In the genomic region with DNA sequence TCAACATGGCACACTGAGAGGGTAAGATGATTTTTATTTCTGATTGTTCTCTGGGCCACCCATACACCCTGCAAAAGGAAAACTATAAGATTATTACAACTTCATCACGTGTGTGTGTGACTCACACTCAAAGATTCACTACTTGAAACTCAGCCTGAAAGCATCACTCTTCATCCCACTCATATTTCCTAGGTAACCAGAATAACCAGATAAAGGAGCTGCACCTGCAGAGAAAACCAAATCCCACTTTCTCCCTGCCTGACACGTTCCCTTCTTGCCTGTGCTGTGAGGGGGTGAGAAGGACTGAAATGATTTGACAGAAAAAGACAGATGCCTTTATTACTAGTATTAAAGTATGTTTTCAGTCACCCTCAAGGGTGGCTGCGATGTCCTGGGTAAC, we compare ENCODE assay signal across 8 cellular contexts.
DNase-seq lines count a peak whose midpoint lies in the region; ATAC-seq and TF ChIP-seq lines count a peak whose summit lies in the region.

No MANE protein-coding gene starts in this region.

- peaks cover 16% of the 10 kb centered on the region for H3F3A ChIP-seq in smooth muscle cell (ENCODE audit: low read depth)

- peaks cover 19% of the 10 kb centered on the region for H3K79me2 ChIP-seq in smooth muscle cell (ENCODE audit: low read depth)

- no peak overlapping the region for H2AFZ ChIP-seq in smooth muscle cell (ENCODE audit: low read depth)

- H3K27ac ChIP-seq in smooth muscle cell (ENCODE audit: low read depth) (peak overlapping the region; percentile 37), thyroid gland (no peak overlapping the region)

- H4K20me1 ChIP-seq in smooth muscle cell (ENCODE audit: low read depth): peaks cover 3% of the 10 kb centered on the region

- H3K9me3 Mint-ChIP-seq in activated naive CD8-positive, alpha-beta T cell (ENCODE audit: low read depth): no peaks in the 10 kb centered on the region

- H3K27ac Mint-ChIP-seq in activated naive CD8-positive, alpha-beta T cell: peak overlapping the region; percentile 94

- H3K4me2 ChIP-seq in smooth muscle cell: no peak overlapping the region

- H3K36me3 ChIP-seq in smooth muscle cell (ENCODE audit: low read depth) (no peaks in the 10 kb centered on the region), thyroid gland (no peaks in the 10 kb centered on the region)

- DNase-seq in smooth muscle cell (lab: John Stamatoyannopoulos, UW; ENCODE audit: unreplicated experiment): no peak
- DNase-seq in thyroid gland: no peak
- DNase-seq in NCI-H1092 treated with DMSO at 0.1 percent for 48 hours (lab: John Stamatoyannopoulos, UW): no peak
- DNase-seq in middle frontal gyrus (ENCODE audit: extremely low spot score, low spot score): no peak
- no peak for DNase-seq in germinal center (ENCODE audit: low spot score)

- H3K9ac ChIP-seq in smooth muscle cell (ENCODE audit: low read depth): no peak overlapping the region

- TF ChIP-seq CTCF in smooth muscle cell (IDR thresholded peaks at IDR 0.05; ENCODE audit: borderline replicate concordance, insufficient read depth, poor library complexity, severe bottlenecking): no peak
- no peak for TF ChIP-seq CTCF in thyroid gland (IDR thresholded peaks at IDR 0.05)

- TF ChIP-seq POLR2A in thyroid gland (IDR thresholded peaks at IDR 0.05): no peak

- ATAC-seq in GM19372 (IDR thresholded peaks at IDR 0.05; ENCODE audit: low read depth, unreplicated experiment) (peak; percentile 43), HG02938 (IDR thresholded peaks at IDR 0.05; ENCODE audit: unreplicated experiment) (peak; percentile 59)

- whole genome bisulfite sequencing in smooth muscle cell (ENCODE audit: low lambda C conversion rate): 55% methylated on average over 3 of the region's 3 CpGs
- WGBS in thyroid gland, 2 donors: 73 to 87% methylated on average over 3 of the region's 3 CpGs

- H3K36me3 Mint-ChIP-seq in activated naive CD8-positive, alpha-beta T cell: peaks cover 12% of the 10 kb centered on the region

- H3K4me1 Mint-ChIP-seq in activated naive CD8-positive, alpha-beta T cell (ENCODE audit: low read depth): peaks cover 32% of the 10 kb centered on the region

- H3K4me1 ChIP-seq in smooth muscle cell (ENCODE audit: low read depth) (peaks cover 9% of the 10 kb centered on the region), thyroid gland (peaks cover 19 to 26% of the 10 kb centered on the region in 2 donors)

- no peaks in the 10 kb centered on the region for H3K27me3 Mint-ChIP-seq in activated naive CD8-positive, alpha-beta T cell

- H3K4me3 Mint-ChIP-seq in activated naive CD8-positive, alpha-beta T cell: peak overlapping the region; percentile 53

- H3K9me3 ChIP-seq in smooth muscle cell (replicated peaks; ENCODE audit: low read depth) (no peaks in the 10 kb centered on the region), thyroid gland (no peaks in the 10 kb centered on the region)

- H3K27me3 ChIP-seq in smooth muscle cell (ENCODE audit: low read depth) (no peaks in the 10 kb centered on the region), thyroid gland (no peaks in the 10 kb centered on the region)

- H3K4me3 ChIP-seq in smooth muscle cell: no peak overlapping the region
- H3K4me3 ChIP-seq in thyroid gland (replicated peaks in 1 of 3): no peak overlapping the region

- intact Hi-C loops in thyroid gland (cut with DNase I): no loop called here
